ENCODE assay signal across 1 cellular context in genomic region chr2:238864207-238865014, GRCh38.
TF ChIP-seq lines count a peak whose summit lies in the region.

No MANE protein-coding gene starts in this region.

TF ChIP-seq in HepG2, 621 proteins besides CTCF, POLR2A, EP300 and RAD21 (continued from another document and continues in another):
- TF ChIP-seq, protein P1, sequence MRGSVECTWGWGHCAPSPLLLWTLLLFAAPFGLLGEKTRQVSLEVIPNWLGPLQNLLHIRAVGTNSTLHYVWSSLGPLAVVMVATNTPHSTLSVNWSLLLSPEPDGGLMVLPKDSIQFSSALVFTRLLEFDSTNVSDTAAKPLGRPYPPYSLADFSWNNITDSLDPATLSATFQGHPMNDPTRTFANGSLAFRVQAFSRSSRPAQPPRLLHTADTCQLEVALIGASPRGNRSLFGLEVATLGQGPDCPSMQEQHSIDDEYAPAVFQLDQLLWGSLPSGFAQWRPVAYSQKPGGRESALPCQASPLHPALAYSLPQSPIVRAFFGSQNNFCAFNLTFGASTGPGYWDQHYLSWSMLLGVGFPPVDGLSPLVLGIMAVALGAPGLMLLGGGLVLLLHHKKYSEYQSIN (CRISPR knock-in tag; IDR thresholded peaks at IDR 0.05; ENCODE audit: borderline replicate concordance): no peak
- TF ChIP-seq ZNF468 (CRISPR knock-in tag; IDR thresholded peaks at IDR 0.05) (0 out of 2 replicates have a peak, but pooled peaks have one; percentile 38), KDM5B (CRISPR knock-in tag; IDR thresholded peaks at IDR 0.05; ENCODE audit: borderline replicate concordance) (peak; percentile 65; the same call in 1 of the 2 replicates), ZNF44 (CRISPR knock-in tag; IDR thresholded peaks at IDR 0.05) (no peak), ZNF3 (CRISPR knock-in tag; IDR thresholded peaks at IDR 0.05) (no peak), TOPORS (CRISPR knock-in tag; IDR thresholded peaks at IDR 0.05) (peak; percentile 79; the same call in 1 of the 2 replicates), ZNF343 (CRISPR knock-in tag; IDR thresholded peaks at IDR 0.05) (0 out of 2 replicates have a peak, but pooled peaks have one; percentile 57), ZNF207 (IDR thresholded peaks at IDR 0.05; ENCODE audit: borderline replicate concordance) (no peak), ATAD3A (CRISPR knock-in tag; IDR thresholded peaks at IDR 0.05) (0 out of 2 replicates have a peak, but pooled peaks have one; percentile 54), NFIC (IDR thresholded peaks at IDR 0.05; ENCODE audit: low read length) (peak; percentile 75; the same call in 1 of the 2 replicates), ZNF460 (CRISPR knock-in tag; IDR thresholded peaks at IDR 0.05; ENCODE audit: borderline replicate concordance) (peak; percentile 46; the same call in 1 of the 2 replicates), HNRNPL (IDR thresholded peaks at IDR 0.05; ENCODE audit: low read depth, low read length) (peak; percentile 68; the same call in 1 of the 2 replicates), ZKSCAN8 (CRISPR knock-in tag; IDR thresholded peaks at IDR 0.05; ENCODE audit: borderline replicate concordance) (peak; percentile 88; the same call in 1 of the 2 replicates), ZNF737 (CRISPR knock-in tag; IDR thresholded peaks at IDR 0.05; ENCODE audit: borderline replicate concordance) (no peak), ELF1 (CRISPR knock-in tag; IDR thresholded peaks at IDR 0.05) (peak; percentile 47), ZNF639 (CRISPR knock-in tag; conservative IDR thresholded peaks at IDR 0.05) (peak; percentile 36; the same call in 1 of the 2 replicates), LRRFIP1 (CRISPR knock-in tag; conservative IDR thresholded peaks at IDR 0.05) (0 out of 2 replicates have a peak, but pooled peaks have one; percentile 25), HNRNPLL (IDR thresholded peaks at IDR 0.05; ENCODE audit: low read depth, low read length, poor library complexity, severe bottlenecking) (peak; percentile 51), ZSCAN5A (CRISPR knock-in tag; IDR thresholded peaks at IDR 0.05; ENCODE audit: borderline replicate concordance) (no peak), NFATC3 (CRISPR knock-in tag; IDR thresholded peaks at IDR 0.05) (0 out of 2 replicates have a peak, but pooled peaks have one; percentile 22), TIGD3 (CRISPR knock-in tag; IDR thresholded peaks at IDR 0.05; ENCODE audit: borderline replicate concordance) (0 out of 2 replicates have a peak, but pooled peaks have one; percentile 29), ZNF777 (CRISPR knock-in tag; IDR thresholded peaks at IDR 0.05) (peak; percentile 50), ZNF598 (CRISPR knock-in tag; IDR thresholded peaks at IDR 0.05; ENCODE audit: borderline replicate concordance) (peak; percentile 83; the same call in 1 of the 2 replicates), ARNTL (CRISPR knock-in tag; IDR thresholded peaks at IDR 0.05) (peak; percentile 79; the same call in 1 of the 2 replicates), ZNF687 (CRISPR knock-in tag; IDR thresholded peaks at IDR 0.05) (peak; percentile 97), KDM5A (IDR thresholded peaks at IDR 0.05; ENCODE audit: borderline replicate concordance, low read length) (0 out of 2 replicates have a peak, but pooled peaks have one; percentile 30), ATM (IDR thresholded peaks at IDR 0.05; ENCODE audit: borderline replicate concordance) (no peak), ZNF556 (CRISPR knock-in tag; IDR thresholded peaks at IDR 0.05; ENCODE audit: borderline replicate concordance) (no peak; the same call in 1 of the 2 replicates), ISL2 (CRISPR knock-in tag; IDR thresholded peaks at IDR 0.05) (peak; percentile 78; the same call in 1 of the 2 replicates), ZNF644 (CRISPR knock-in tag; IDR thresholded peaks at IDR 0.05; ENCODE audit: low read depth) (peak; percentile 77; the same call in 1 of the 2 replicates), SOX5 (CRISPR knock-in tag; IDR thresholded peaks at IDR 0.05; ENCODE audit: borderline replicate concordance) (peak; percentile 93), FOXA1 (IDR thresholded peaks at IDR 0.05) (no peak), FOXA1 (CRISPR knock-in tag; IDR thresholded peaks at IDR 0.05) (peak; percentile 89)
- TF ChIP-seq, protein P2, sequence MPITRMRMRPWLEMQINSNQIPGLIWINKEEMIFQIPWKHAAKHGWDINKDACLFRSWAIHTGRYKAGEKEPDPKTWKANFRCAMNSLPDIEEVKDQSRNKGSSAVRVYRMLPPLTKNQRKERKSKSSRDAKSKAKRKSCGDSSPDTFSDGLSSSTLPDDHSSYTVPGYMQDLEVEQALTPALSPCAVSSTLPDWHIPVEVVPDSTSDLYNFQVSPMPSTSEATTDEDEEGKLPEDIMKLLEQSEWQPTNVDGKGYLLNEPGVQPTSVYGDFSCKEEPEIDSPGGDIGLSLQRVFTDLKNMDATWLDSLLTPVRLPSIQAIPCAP (CRISPR knock-in tag; IDR thresholded peaks at IDR 0.05; ENCODE audit: low read depth): no peak
- TF ChIP-seq, protein P3, sequence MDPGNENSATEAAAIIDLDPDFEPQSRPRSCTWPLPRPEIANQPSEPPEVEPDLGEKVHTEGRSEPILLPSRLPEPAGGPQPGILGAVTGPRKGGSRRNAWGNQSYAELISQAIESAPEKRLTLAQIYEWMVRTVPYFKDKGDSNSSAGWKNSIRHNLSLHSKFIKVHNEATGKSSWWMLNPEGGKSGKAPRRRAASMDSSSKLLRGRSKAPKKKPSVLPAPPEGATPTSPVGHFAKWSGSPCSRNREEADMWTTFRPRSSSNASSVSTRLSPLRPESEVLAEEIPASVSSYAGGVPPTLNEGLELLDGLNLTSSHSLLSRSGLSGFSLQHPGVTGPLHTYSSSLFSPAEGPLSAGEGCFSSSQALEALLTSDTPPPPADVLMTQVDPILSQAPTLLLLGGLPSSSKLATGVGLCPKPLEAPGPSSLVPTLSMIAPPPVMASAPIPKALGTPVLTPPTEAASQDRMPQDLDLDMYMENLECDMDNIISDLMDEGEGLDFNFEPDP (CRISPR knock-in tag; conservative IDR thresholded peaks at IDR 0.05): 0 out of 2 replicates have a peak, but pooled peaks have one; percentile 78
- TF ChIP-seq, protein P4, sequence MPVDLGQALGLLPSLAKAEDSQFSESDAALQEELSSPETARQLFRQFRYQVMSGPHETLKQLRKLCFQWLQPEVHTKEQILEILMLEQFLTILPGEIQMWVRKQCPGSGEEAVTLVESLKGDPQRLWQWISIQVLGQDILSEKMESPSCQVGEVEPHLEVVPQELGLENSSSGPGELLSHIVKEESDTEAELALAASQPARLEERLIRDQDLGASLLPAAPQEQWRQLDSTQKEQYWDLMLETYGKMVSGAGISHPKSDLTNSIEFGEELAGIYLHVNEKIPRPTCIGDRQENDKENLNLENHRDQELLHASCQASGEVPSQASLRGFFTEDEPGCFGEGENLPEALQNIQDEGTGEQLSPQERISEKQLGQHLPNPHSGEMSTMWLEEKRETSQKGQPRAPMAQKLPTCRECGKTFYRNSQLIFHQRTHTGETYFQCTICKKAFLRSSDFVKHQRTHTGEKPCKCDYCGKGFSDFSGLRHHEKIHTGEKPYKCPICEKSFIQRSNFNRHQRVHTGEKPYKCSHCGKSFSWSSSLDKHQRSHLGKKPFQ (CRISPR knock-in tag; IDR thresholded peaks at IDR 0.05; ENCODE audit: insufficient replicate concordance): peak; percentile 56
- TF ChIP-seq, protein P5, sequence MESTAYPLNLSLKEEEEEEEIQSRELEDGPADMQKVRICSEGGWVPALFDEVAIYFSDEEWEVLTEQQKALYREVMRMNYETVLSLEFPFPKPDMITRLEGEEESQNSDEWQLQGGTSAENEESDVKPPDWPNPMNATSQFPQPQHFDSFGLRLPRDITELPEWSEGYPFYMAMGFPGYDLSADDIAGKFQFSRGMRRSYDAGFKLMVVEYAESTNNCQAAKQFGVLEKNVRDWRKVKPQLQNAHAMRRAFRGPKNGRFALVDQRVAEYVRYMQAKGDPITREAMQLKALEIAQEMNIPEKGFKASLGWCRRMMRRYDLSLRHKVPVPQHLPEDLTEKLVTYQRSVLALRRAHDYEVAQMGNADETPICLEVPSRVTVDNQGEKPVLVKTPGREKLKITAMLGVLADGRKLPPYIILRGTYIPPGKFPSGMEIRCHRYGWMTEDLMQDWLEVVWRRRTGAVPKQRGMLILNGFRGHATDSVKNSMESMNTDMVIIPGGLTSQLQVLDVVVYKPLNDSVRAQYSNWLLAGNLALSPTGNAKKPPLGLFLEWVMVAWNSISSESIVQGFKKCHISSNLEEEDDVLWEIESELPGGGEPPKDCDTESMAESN (CRISPR knock-in tag; conservative IDR thresholded peaks at IDR 0.05): peak; percentile 82
- TF ChIP-seq, protein P6, sequence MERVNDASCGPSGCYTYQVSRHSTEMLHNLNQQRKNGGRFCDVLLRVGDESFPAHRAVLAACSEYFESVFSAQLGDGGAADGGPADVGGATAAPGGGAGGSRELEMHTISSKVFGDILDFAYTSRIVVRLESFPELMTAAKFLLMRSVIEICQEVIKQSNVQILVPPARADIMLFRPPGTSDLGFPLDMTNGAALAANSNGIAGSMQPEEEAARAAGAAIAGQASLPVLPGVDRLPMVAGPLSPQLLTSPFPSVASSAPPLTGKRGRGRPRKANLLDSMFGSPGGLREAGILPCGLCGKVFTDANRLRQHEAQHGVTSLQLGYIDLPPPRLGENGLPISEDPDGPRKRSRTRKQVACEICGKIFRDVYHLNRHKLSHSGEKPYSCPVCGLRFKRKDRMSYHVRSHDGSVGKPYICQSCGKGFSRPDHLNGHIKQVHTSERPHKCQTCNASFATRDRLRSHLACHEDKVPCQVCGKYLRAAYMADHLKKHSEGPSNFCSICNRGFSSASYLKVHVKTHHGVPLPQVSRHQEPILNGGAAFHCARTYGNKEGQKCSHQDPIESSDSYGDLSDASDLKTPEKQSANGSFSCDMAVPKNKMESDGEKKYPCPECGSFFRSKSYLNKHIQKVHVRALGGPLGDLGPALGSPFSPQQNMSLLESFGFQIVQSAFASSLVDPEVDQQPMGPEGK (CRISPR knock-in tag; IDR thresholded peaks at IDR 0.05): peak; percentile 99
